Comparison of ENCODE assay signal across 8 cellular contexts in the genomic region with DNA sequence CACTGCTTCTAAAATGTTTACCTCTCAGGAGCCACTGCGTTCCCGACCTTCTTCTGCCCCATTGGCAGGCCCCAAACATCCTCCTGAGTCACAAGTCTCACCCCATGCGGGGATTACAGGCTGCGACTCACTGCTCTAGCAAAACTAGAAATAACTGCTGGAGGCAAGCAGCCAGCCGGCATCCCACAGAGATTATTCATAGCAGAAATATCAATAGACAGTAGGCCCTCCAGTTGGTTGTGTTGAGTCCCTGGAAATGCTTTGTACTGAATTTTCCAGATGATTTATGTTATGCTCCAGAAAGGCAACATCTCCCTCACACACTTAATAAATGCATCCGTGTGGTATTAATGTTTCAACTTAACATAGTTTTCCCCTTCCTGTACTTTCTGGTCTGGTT.
DNase-seq lines count a peak whose midpoint lies in the region; ATAC-seq and TF ChIP-seq lines count a peak whose summit lies in the region.

No MANE protein-coding gene starts in this region.

- H3K9me3 Mint-ChIP-seq in activated CD4-positive, alpha-beta T cell treated with anti-CD3 and anti-CD28 coated beads for 36 hours (ENCODE audit: low read depth): no peaks in the 10 kb centered on the region

- H3K4me3 ChIP-seq in retinal pigment epithelial cell (ENCODE audit: low read length): no peak overlapping the region

- no peak overlapping the region for H3K4me3 Mint-ChIP-seq in activated CD4-positive, alpha-beta T cell treated with anti-CD3 and anti-CD28 coated beads for 36 hours

- peak; percentile 98 for ATAC-seq in activated CD4-positive, alpha-beta T cell treated with anti-CD3 and anti-CD28 coated beads for 36 hours

- intact Hi-C loops in activated CD4-positive, alpha-beta T cell treated with anti-CD3 and anti-CD28 coated beads for 36 hours (cut with DNase I, micrococcal nuclease): loop anchor here in 1 of 2 experiments (2.0 kb wide), 1 partner anchor 64 kb away; a partner anchor contains a TSS

- POLR2A ChIA-PET in activated CD4-positive, alpha-beta T cell treated with anti-CD3 and anti-CD28 coated beads for 36 hours (lab: Charles Lee): no interaction called here

- peaks cover 52% of the 10 kb centered on the region for H3K4me1 Mint-ChIP-seq in activated CD4-positive, alpha-beta T cell treated with anti-CD3 and anti-CD28 coated beads for 36 hours

- H3K36me3 Mint-ChIP-seq in activated CD4-positive, alpha-beta T cell treated with anti-CD3 and anti-CD28 coated beads for 36 hours (ENCODE audit: low read depth): peaks cover 40% of the 10 kb centered on the region

- no peaks in the 10 kb centered on the region for H3K27me3 Mint-ChIP-seq in activated CD4-positive, alpha-beta T cell treated with anti-CD3 and anti-CD28 coated beads for 36 hours

- no peak for TF ChIP-seq CTCF in retinal pigment epithelial cell (conservative IDR thresholded peaks at IDR 0.05; ENCODE audit: low read depth, low read length)

- DNase-seq in activated CD4-positive, alpha-beta T cell treated with anti-CD3 and anti-CD28 coated beads for 36 hours: peak; percentile 81
- DNase-seq in activated CD4-positive, alpha-beta T cell treated with anti-CD3 and anti-CD28 coated beads, Interleukin-2, amount 50 U/mL, for 4 hours: no peak
- DNase-seq in SW 1271 (lab: John Stamatoyannopoulos, UW): peak; percentile 6 to 33
- peak; percentile 77 for DNase-seq in glomerular visceral epithelial cell (ENCODE audit: extremely low spot score)
- DNase-seq in retinal pigment epithelial cell (ENCODE audit: low read depth): peak; percentile 92
- DNase-seq in NOMO-1 treated with dmso at 0.1 percent for 144 hours (lab: John Stamatoyannopoulos, UW; ENCODE audit: unreplicated experiment): no peak
- DNase-seq in CD1c-positive myeloid dendritic cell (ENCODE audit: extremely low spot score): no peak
- no peak for DNase-seq in GM19240 (ENCODE audit: insufficient read length, low spot score)

- peak overlapping the region; percentile 81 for H3K27ac Mint-ChIP-seq in activated CD4-positive, alpha-beta T cell treated with anti-CD3 and anti-CD28 coated beads for 36 hours

- CTCF ChIA-PET in activated CD4-positive, alpha-beta T cell treated with anti-CD3 and anti-CD28 coated beads for 36 hours (lab: Charles Lee): interaction anchor here (0.7 kb wide), 1 partner anchor 88 kb away, joined by 3 read pairs; no protein-coding TSS in a partner anchor

Comparison
In these comparisons a context has a peak if more than half of its experiments do, and no peak if none do; other contexts are left out.
1. DNase-seq: peak in activated CD4-positive, alpha-beta T cell treated with anti-CD3 and anti-CD28 coated beads for 36 hours (single experiment), SW 1271 (2 of 2), glomerular visceral epithelial cell (single experiment) and retinal pigment epithelial cell (single experiment); none in activated CD4-positive, alpha-beta T cell treated with anti-CD3 and anti-CD28 coated beads, Interleukin-2, amount 50 U/mL, for 4 hours (0 of 2), NOMO-1 treated with dmso at 0.1 percent for 144 hours (single experiment), CD1c-positive myeloid dendritic cell (single experiment) and GM19240 (single experiment).